ENCODE assay signal across 15 cellular contexts in genomic region chr13:44382635-44383145, GRCh38. TPM values are rescaled to one million over a fixed set of nuclear protein-coding genes. Genes with fewer than 3 reads are reported as not detected.
"Had no signal": no experiment of that assay in that cellular context is flagged by ENCODE, and none has a peak within 500 bp of the region (broad histone marks: within the 10 kb centered on the region; RNA-seq: fewer than 3 reads in every experiment).

No MANE protein-coding gene starts in this region.

- H3K27me3 ChIP-seq: breast epithelium, foreskin keratinocyte, right lobe of liver, spleen had no signal

- ATAC-seq: foreskin keratinocyte; naive thymus-derived CD8-positive, alpha-beta T cell; right lobe of liver; stimulated activated memory B cell treated with anti-CD40 and anti-IgM and Interleukin-4, amounts not matched to agents 10 μg/mL and 1 μg/mL and 100 μg/mL, for 72 hours had no signal

- DNase-seq: activated CD4-positive, alpha-beta memory T cell treated with anti-CD3 and anti-CD28 coated beads, Interleukin-2, amount 10 ng/mL, durations not matched to agents 7 days and 5 days; activated gamma-delta T cell; activated naive CD8-positive, alpha-beta T cell treated with anti-CD3 and anti-CD28 coated beads for 36 hours; activated T-cell treated with anti-CD3 and anti-CD28 coated beads, Interleukin-2, amount 50 U/mL, for 48 hours; foreskin keratinocyte; head of caudate nucleus; islet precursor cell; naive thymus-derived CD8-positive, alpha-beta T cell; spleen; stimulated activated CD4-positive, alpha-beta T cell treated with anti-CD3 and anti-CD28 coated beads, Interleukin-1b, Interleukin-23, amount 100 ng/mL, for 48 hours; T-helper 2 cell had no signal

- H3K36me3 ChIP-seq: breast epithelium, right lobe of liver, spleen had no signal

- H3K27ac ChIP-seq: breast epithelium, foreskin keratinocyte, right lobe of liver, spleen, VCaP had no signal

- H3K9me3 ChIP-seq: breast epithelium, right lobe of liver, spleen had no signal

- H3K4me3 ChIP-seq: breast epithelium, right lobe of liver, spleen had no signal

- H3K4me1 ChIP-seq: breast epithelium, spleen had no signal

RNA-seq across cellular contexts. Expression of gene SERP2, which starts 9.1 kb away (rescaled TPM):
- total RNA-seq: activated CD4-positive, alpha-beta memory T cell treated with anti-CD3 and anti-CD28 coated beads, Interleukin-2, amount 10 ng/mL, durations not matched to agents 7 days and 5 days; naive thymus-derived CD8-positive, alpha-beta T cell had no signal
